ENCODE assay signal across 15 cellular contexts in the genomic region with DNA sequence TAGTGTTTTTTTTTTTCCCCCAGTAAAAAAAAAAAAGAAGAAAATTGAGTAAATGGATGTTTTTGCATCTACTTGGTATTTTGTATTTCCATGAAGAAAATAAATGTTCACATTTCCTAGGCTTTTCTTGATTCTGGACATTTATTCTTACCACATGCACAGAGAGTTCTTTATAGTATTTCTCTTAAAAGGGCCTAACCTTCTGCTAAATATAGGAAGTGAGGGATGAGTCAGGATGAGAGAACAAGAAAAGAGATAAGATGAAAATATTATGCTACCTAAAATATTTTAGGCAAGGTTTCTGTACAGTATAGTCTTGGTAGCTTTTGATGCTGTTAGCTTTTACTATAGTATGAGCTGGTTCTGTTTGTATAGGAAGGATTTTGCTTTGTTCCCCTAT.
"Had no signal": no experiment of that assay in that cellular context is flagged by ENCODE, and none has a peak within 500 bp of the region (broad histone marks: within the 10 kb centered on the region; RNA-seq: fewer than 3 reads in every experiment).

No MANE protein-coding gene starts in this region.

- H3K4me1 Mint-ChIP-seq: activated CD8-positive, alpha-beta memory T cell treated with anti-CD3 and anti-CD28 coated beads, Interleukin-2, amount 10 ng/mL, durations not matched to agents 7 days and 5 days; memory B cell; stimulated activated naive CD8-positive, alpha-beta T cell treated with anti-CD3 and anti-CD28 coated beads, Interleukin-15, amount 100 ng/mL, for 72 hours had no signal

- H3K27ac Mint-ChIP-seq: activated CD8-positive, alpha-beta memory T cell treated with anti-CD3 and anti-CD28 coated beads, Interleukin-2, amount 10 ng/mL, durations not matched to agents 7 days and 5 days; activated naive CD4-positive, alpha-beta T cell treated with anti-CD3 and anti-CD28 coated beads, Interleukin-2, amount 50 U/mL, for 72 hours; memory B cell; stimulated activated naive CD8-positive, alpha-beta T cell treated with anti-CD3 and anti-CD28 coated beads, Interleukin-15, amount 100 ng/mL, for 72 hours had no signal

- H3K4me3 ChIP-seq: gastroesophageal sphincter, left ventricle myocardium inferior, ovary, testis had no signal

- H3K4me1 ChIP-seq: testis had no signal

- H3K27ac ChIP-seq: gastroesophageal sphincter, left ventricle myocardium inferior, ovary, testis had no signal

- H3K9me3 ChIP-seq: gastroesophageal sphincter, left ventricle myocardium inferior, ovary, testis had no signal

- H3K4me3 Mint-ChIP-seq: activated CD8-positive, alpha-beta memory T cell treated with anti-CD3 and anti-CD28 coated beads, Interleukin-2, amount 10 ng/mL, durations not matched to agents 7 days and 5 days; activated T-cell treated with anti-CD3 and anti-CD28 coated beads, Interleukin-2, amount 50 U/mL, for 4 hours; memory B cell; nephron; stimulated activated naive CD8-positive, alpha-beta T cell treated with anti-CD3 and anti-CD28 coated beads, Interleukin-15, amount 100 ng/mL, for 72 hours had no signal

- ATAC-seq: activated CD8-positive, alpha-beta memory T cell treated with anti-CD3 and anti-CD28 coated beads, Interleukin-2, amount 10 ng/mL, durations not matched to agents 7 days and 5 days; activated naive CD4-positive, alpha-beta T cell treated with anti-CD3 and anti-CD28 coated beads, Interleukin-2, amount 50 U/mL, for 72 hours; activated T-cell treated with anti-CD3 and anti-CD28 coated beads, Interleukin-2, amount 50 U/mL, for 4 hours; gastroesophageal sphincter; stimulated activated naive CD8-positive, alpha-beta T cell treated with anti-CD3 and anti-CD28 coated beads, Interleukin-15, amount 100 ng/mL, for 72 hours had no signal

- H3K36me3 ChIP-seq: gastroesophageal sphincter, left ventricle myocardium inferior, ovary had no signal

- H3K27me3 ChIP-seq: gastroesophageal sphincter, ovary, testis had no signal

- H3K27me3 Mint-ChIP-seq: activated CD8-positive, alpha-beta memory T cell treated with anti-CD3 and anti-CD28 coated beads, Interleukin-2, amount 10 ng/mL, durations not matched to agents 7 days and 5 days; memory B cell; stimulated activated naive CD8-positive, alpha-beta T cell treated with anti-CD3 and anti-CD28 coated beads, Interleukin-15, amount 100 ng/mL, for 72 hours had no signal

- DNase-seq: activated CD4-positive, alpha-beta T cell treated with anti-CD3 and anti-CD28 coated beads, Interleukin-2, amount 50 U/mL, for 48 hours; activated CD4-positive, CD25-positive, alpha-beta regulatory T cell treated with anti-CD3 and anti-CD28 coated beads, Interleukin-2, amount 50 U/mL, for 72 hours; activated CD8-positive, alpha-beta memory T cell treated with anti-CD3 and anti-CD28 coated beads, Interleukin-2, amount 10 ng/mL, durations not matched to agents 7 days and 5 days; activated effector memory CD4-positive, alpha-beta T cell treated with anti-CD3 and anti-CD28 coated beads, Interleukin-2, amount 50 U/mL, for 16 hours; activated T-cell treated with anti-CD3 and anti-CD28 coated beads, Interleukin-2, amount 50 U/mL, for 4 hours; left ventricle myocardium inferior; ovary; stimulated activated CD4-positive, alpha-beta T cell treated with anti-CD3 and anti-CD28 coated beads, Interleukin-15, amount 100 ng/mL, for 24 hours; stimulated activated CD4-positive, alpha-beta T cell treated with anti-CD3 and anti-CD28 coated beads, Interleukin-4, amount 100 ng/mL, for 24 hours; stimulated activated naive CD8-positive, alpha-beta T cell treated with anti-CD3 and anti-CD28 coated beads, Interleukin-15, amount 100 ng/mL, for 72 hours; testis had no signal

- H3K36me3 Mint-ChIP-seq: activated CD8-positive, alpha-beta memory T cell treated with anti-CD3 and anti-CD28 coated beads, Interleukin-2, amount 10 ng/mL, durations not matched to agents 7 days and 5 days; activated naive CD4-positive, alpha-beta T cell treated with anti-CD3 and anti-CD28 coated beads, Interleukin-2, amount 50 U/mL, for 72 hours; memory B cell had no signal
